Comparison of ENCODE assay signal across 6 cellular contexts in the genomic region with DNA sequence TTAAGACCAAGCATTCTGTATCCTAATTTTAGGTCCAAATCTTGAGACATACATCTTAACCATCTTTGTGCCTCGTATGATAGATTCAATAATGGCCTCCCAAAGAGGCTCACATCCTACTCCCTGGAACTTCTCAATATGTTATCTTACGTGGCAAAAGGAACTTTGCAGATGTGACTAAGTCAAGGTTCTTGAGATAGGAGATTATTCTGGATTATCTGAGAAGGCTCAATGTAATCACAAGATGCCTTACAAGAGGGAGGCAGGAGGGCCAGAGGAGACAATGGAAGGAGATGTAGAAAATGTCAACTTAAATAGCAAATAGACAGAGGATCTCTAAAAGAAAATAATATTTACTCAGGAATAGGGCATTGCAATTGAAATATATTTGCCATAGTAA.
"Had no signal": no experiment of that assay in that cellular context is flagged by ENCODE, and none has a peak within 500 bp of the region (broad histone marks: within the 10 kb centered on the region; RNA-seq: fewer than 3 reads in every experiment).

No MANE protein-coding gene starts in this region.

- ATAC-seq: HepG2 had no signal

- H3K4me1 Mint-ChIP-seq: IgD-negative memory B cell had no signal

- FAIRE-seq: HepG2, HTR-8/SVneo had no signal

- H3K27ac Mint-ChIP-seq: IgD-negative memory B cell had no signal

- H3K27me3 Mint-ChIP-seq: IgD-negative memory B cell had no signal

- H3K27ac ChIP-seq: HL-60 had no signal

- H3K4me3 Mint-ChIP-seq: IgD-negative memory B cell had no signal

- DNase-seq: IMR-90, KBM-7 had no signal
